ENCODE assay signal across 8 cellular contexts in genomic region chr12:117968084-117968789, GRCh38.
DNase-seq lines count a peak whose midpoint lies in the region; ATAC-seq and TF ChIP-seq lines count a peak whose summit lies in the region.

No MANE protein-coding gene starts in this region.

- no peaks in the 10 kb centered on the region for H3K4me1 ChIP-seq in OCI-LY3 (ENCODE audit: low read length)

- DNase-seq in NCI-H1105 treated with DMSO at 0.1 percent for 48 hours (lab: John Stamatoyannopoulos, UW) = peak; percentile 42
- no peak for DNase-seq in NCI-H1105 (lab: John Stamatoyannopoulos, UW)
- DNase-seq in epithelial cell of esophagus (ENCODE audit: low read depth) = no peak
- DNase-seq in retinal pigment epithelial cell (ENCODE audit: low read depth) = no peak
- DNase-seq in SW480 (ENCODE audit: low spot score) = no peak
- no peak for DNase-seq in KG1 (lab: John Stamatoyannopoulos, UW)

- TF ChIP-seq CTCF in OCI-LY3 (IDR thresholded peaks at IDR 0.05; ENCODE audit: low read depth, low read length) (no peak), epithelial cell of esophagus (IDR thresholded peaks at IDR 0.05; ENCODE audit: insufficient read depth, low read depth, low read length, missing control alignments) (no peak), retinal pigment epithelial cell (conservative IDR thresholded peaks at IDR 0.05; ENCODE audit: low read depth, low read length) (no peak)

- H3K79me2 ChIP-seq in OCI-LY3 (ENCODE audit: low read length) = no peaks in the 10 kb centered on the region

- H2AFZ ChIP-seq in OCI-LY3 (ENCODE audit: low read depth, low read length) = peak overlapping the region; percentile 78

- 0 out of 2 replicates have a peak overlapping the region, but pooled peaks have one; percentile 23 for H3K9ac ChIP-seq in OCI-LY3 (ENCODE audit: low read length)

- no peaks in the 10 kb centered on the region for H3K36me3 ChIP-seq in OCI-LY3 (replicated peaks; ENCODE audit: low read depth, low read length)

- H4K20me1 ChIP-seq in OCI-LY3 (ENCODE audit: insufficient read depth, low read length) = no peaks in the 10 kb centered on the region

- peaks cover 51% of the 10 kb centered on the region for H3K27me3 ChIP-seq in OCI-LY3 (ENCODE audit: low read depth, low read length)

- H3K4me3 ChIP-seq in OCI-LY3 (ENCODE audit: low read length) (peak overlapping the region; percentile 79), epithelial cell of esophagus (ENCODE audit: low read length) (peak overlapping the region; percentile 37), retinal pigment epithelial cell (ENCODE audit: low read length) (peak overlapping the region; percentile 49)

- H3K4me2 ChIP-seq in OCI-LY3 (ENCODE audit: low read length) = peak overlapping the region; percentile 81

- H3K27ac ChIP-seq in OCI-LY3 (ENCODE audit: low read length) = no peak overlapping the region

- no peak for ATAC-seq in HG02973 (IDR thresholded peaks at IDR 0.05; ENCODE audit: unreplicated experiment)

- no peaks in the 10 kb centered on the region for H3K9me3 ChIP-seq in OCI-LY3 (ENCODE audit: insufficient read depth, low read length)
